ENCODE assay signal across 13 cellular contexts in genomic region chr22:24322522-24322921, GRCh38.
"Had no signal": no experiment of that assay in that cellular context is flagged by ENCODE, and none has a peak within 500 bp of the region (broad histone marks: within the 10 kb centered on the region; RNA-seq: fewer than 3 reads in every experiment).

No MANE protein-coding gene starts in this region.

- H3K27me3 ChIP-seq: dorsolateral prefrontal cortex, neural progenitor cell, stomach had no signal

- H3K4me3 ChIP-seq: dorsolateral prefrontal cortex, neural progenitor cell, skin epidermis, stomach had no signal

- H3K27me3 Mint-ChIP-seq: activated naive CD4-positive, alpha-beta T cell treated with anti-CD3 and anti-CD28 coated beads, Interleukin-2, amount 50 U/mL, for 24 hours had no signal

- H3K27ac Mint-ChIP-seq: mesothelial cell of epicardium, neural progenitor cell, WTC11 had no signal

- H3K9me3 Mint-ChIP-seq: activated naive CD4-positive, alpha-beta T cell treated with anti-CD3 and anti-CD28 coated beads, Interleukin-2, amount 50 U/mL, for 24 hours; WTC11 had no signal

- H3K27ac ChIP-seq: neural progenitor cell had no signal

- ATAC-seq: WTC11 had no signal

- DNase-seq: activated CD4-positive, alpha-beta T cell treated with anti-CD3 and anti-CD28 coated beads for 48 hours; anterior cingulate cortex; foreskin melanocyte; left ventricle myocardium superior; stimulated activated CD4-positive, alpha-beta T cell treated with anti-CD3 and anti-CD28 coated beads, Interleukin-4, amount 100 ng/mL, for 4 hours; stomach; T-helper 1 cell had no signal

- H3K4me1 ChIP-seq: neural progenitor cell had no signal

- H3K4me3 Mint-ChIP-seq: activated naive CD4-positive, alpha-beta T cell treated with anti-CD3 and anti-CD28 coated beads, Interleukin-2, amount 50 U/mL, for 24 hours; mesothelial cell of epicardium; neural progenitor cell; WTC11 had no signal

- H3K4me1 Mint-ChIP-seq: neural progenitor cell, WTC11 had no signal

- H3K9me3 ChIP-seq: stomach had no signal
